21 cellular contexts compared by ENCODE assay signal in the genomic region with DNA sequence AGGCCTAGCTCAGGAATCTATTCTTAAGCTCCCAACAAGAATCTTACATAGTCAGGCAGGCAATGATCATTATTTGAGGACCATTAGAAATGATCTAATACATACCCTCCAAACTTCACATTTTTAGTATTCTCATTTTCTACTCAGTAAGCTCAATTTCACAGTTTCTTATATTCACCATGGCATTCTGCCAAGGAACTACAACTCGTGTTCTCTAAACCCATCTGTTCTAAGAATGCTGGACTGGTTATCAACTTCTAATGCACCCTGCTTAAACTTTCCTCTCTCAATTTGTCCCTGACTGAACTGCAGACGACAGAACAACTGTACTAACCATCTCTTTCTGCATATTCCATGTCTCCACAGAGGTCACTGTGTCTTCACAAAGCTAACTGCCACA.
DNase-seq lines count a peak whose midpoint lies in the region; ATAC-seq and TF ChIP-seq lines count a peak whose summit lies in the region.
"Had no signal": no experiment of that assay in that cellular context is flagged by ENCODE, and none has a peak within 500 bp of the region (broad histone marks: within the 10 kb centered on the region; RNA-seq: fewer than 3 reads in every experiment).

No MANE protein-coding gene starts in this region.

- H3K36me3 Mint-ChIP-seq in activated naive CD8-positive, alpha-beta T cell treated with anti-CD3 and anti-CD28 coated beads, Interleukin-2, amount 50 U/mL, for 24 hours (ENCODE audit: low read depth), result peaks cover 23% of the 10 kb centered on the region

- DNase-seq in AG10803 (ENCODE audit: low read depth) (peak; percentile 36), NCI-H446 (lab: John Stamatoyannopoulos, UW) (peak; percentile 47 to 69), cardiac fibroblast (ENCODE audit: low read depth in 2 of 2) (peak; percentile 28 to 66), iris pigment epithelial cell (ENCODE audit: low read depth) (peak; percentile 74), SKM-1 (lab: John Stamatoyannopoulos, UW; ENCODE audit: unreplicated experiment) (no peak), GOT3 (lab: John Stamatoyannopoulos, UW) (no peak)
- no peak for DNase-seq in activated naive CD8-positive, alpha-beta T cell treated with anti-CD3 and anti-CD28 coated beads, Interleukin-2, amount 50 U/mL, for 24 hours
- no peak for DNase-seq in activated effector memory CD4-positive, alpha-beta T cell treated with anti-CD3 and anti-CD28 coated beads, Interleukin-2, amount 50 U/mL, for 16 hours
- DNase-seq: cerebellar nuclear complex; DND-41; effector CD8-positive, alpha-beta T cell; gastrocnemius medialis; mucosa of descending colon; NCI-H187 treated with DMSO at 0.1 percent for 48 hours; occipital lobe; retina; SHP77; stimulated activated naive CD4-positive, alpha-beta T cell treated with Interleukin-2 at 50 U/mL for 16 hours; transverse colon had no signal

- ATAC-seq in activated naive CD8-positive, alpha-beta T cell treated with anti-CD3 and anti-CD28 coated beads, Interleukin-2, amount 50 U/mL, for 24 hours, result no peak
- ATAC-seq: gastrocnemius medialis, left lobe of liver, mucosa of descending colon had no signal

- H3K9me3 Mint-ChIP-seq in activated naive CD8-positive, alpha-beta T cell treated with anti-CD3 and anti-CD28 coated beads, Interleukin-2, amount 50 U/mL, for 24 hours, result no peaks in the 10 kb centered on the region

- no peaks in the 10 kb centered on the region for H3K27me3 Mint-ChIP-seq in activated naive CD8-positive, alpha-beta T cell treated with anti-CD3 and anti-CD28 coated beads, Interleukin-2, amount 50 U/mL, for 24 hours

- TF ChIP-seq CTCF in AG10803 (conservative IDR thresholded peaks at IDR 0.05; ENCODE audit: low read length) (no peak), cardiac fibroblast (IDR thresholded peaks at IDR 0.05; ENCODE audit: low read depth, low read length) (no peak)

- peaks cover 1% of the 10 kb centered on the region for H3K4me1 Mint-ChIP-seq in activated naive CD8-positive, alpha-beta T cell treated with anti-CD3 and anti-CD28 coated beads, Interleukin-2, amount 50 U/mL, for 24 hours

- no peak overlapping the region for H3K4me3 Mint-ChIP-seq in activated naive CD8-positive, alpha-beta T cell treated with anti-CD3 and anti-CD28 coated beads, Interleukin-2, amount 50 U/mL, for 24 hours

- no peak overlapping the region for H3K27ac Mint-ChIP-seq in activated naive CD8-positive, alpha-beta T cell treated with anti-CD3 and anti-CD28 coated beads, Interleukin-2, amount 50 U/mL, for 24 hours

- H3K4me3 ChIP-seq in AG10803 (ENCODE audit: low read length), result no peak overlapping the region
- H3K4me3 ChIP-seq in cardiac fibroblast (replicated peaks in 1 of 2; ENCODE audit: low read depth in 2 of 2, low read length in 2 of 2), result no peak overlapping the region
- H3K4me3 ChIP-seq: gastrocnemius medialis, HAP-1, mucosa of descending colon, transverse colon had no signal

Comparison
In these comparisons a context has a peak if more than half of its experiments do, and no peak if none do; other contexts are left out.
1. DNase-seq: peak in AG10803 (single experiment), NCI-H446 (2 of 2), cardiac fibroblast (2 of 2) and iris pigment epithelial cell (single experiment); none in activated naive CD8-positive, alpha-beta T cell treated with anti-CD3 and anti-CD28 coated beads, Interleukin-2, amount 50 U/mL, for 24 hours (single experiment), activated effector memory CD4-positive, alpha-beta T cell treated with anti-CD3 and anti-CD28 coated beads, Interleukin-2, amount 50 U/mL, for 16 hours (single experiment), SKM-1 (single experiment) and GOT3 (single experiment).